ENCODE assay signal across 8 cellular contexts in genomic region chr5:57499262-57500050, GRCh38.
DNase-seq lines count a peak whose midpoint lies in the region; ATAC-seq and TF ChIP-seq lines count a peak whose summit lies in the region.

No MANE protein-coding gene starts in this region.

- ATAC-seq in GM18867 (IDR thresholded peaks at IDR 0.05; ENCODE audit: unreplicated experiment) (peak; percentile 92), HG02970 (IDR thresholded peaks at IDR 0.05; ENCODE audit: low FRiP score, unreplicated experiment) (peak; percentile 87)
- peak; percentile 22 for ATAC-seq in stimulated activated memory B cell treated with anti-CD40 and anti-IgM and Interleukin-4, amounts not matched to agents 10 μg/mL and 1 μg/mL and 100 μg/mL, for 72 hours

- no peaks in the 10 kb centered on the region for H3K36me3 Mint-ChIP-seq in stimulated activated memory B cell treated with anti-CD40 and anti-IgM and Interleukin-4, amounts not matched to agents 10 μg/mL and 1 μg/mL and 100 μg/mL, for 72 hours

- H3K4me3 ChIP-seq in astrocyte of the spinal cord (ENCODE audit: low read depth, low read length), result no peak overlapping the region
- H3K4me3 ChIP-seq in iPS DF 6.9 (ENCODE audit: low read length), result no peak overlapping the region

- H3K4me1 ChIP-seq in iPS DF 6.9 (ENCODE audit: control insufficient read depth, insufficient read depth, low read length), result no peaks in the 10 kb centered on the region

- peak; percentile 74 for TF ChIP-seq CTCF in astrocyte of the spinal cord (IDR thresholded peaks at IDR 0.05; ENCODE audit: low read depth, low read length)

- H3K36me3 ChIP-seq in iPS DF 6.9 (ENCODE audit: control insufficient read depth, insufficient read depth, low read length), result no peaks in the 10 kb centered on the region

- in situ Hi-C loops in astrocyte of the spinal cord (cut with HindIII; ENCODE audit: low sequenced_read_pairs), result loop anchor here (10.0 to 25.0 kb wide), 2 partner anchors 55 to 963 kb away; partner anchors contain the start of gene PLK2

- no CpG with 5 or more reads among the region's 8 CpGs for WGBS in iPS DF 6.9 (ENCODE audit: insufficient coverage, insufficient read length)

- H3K27me3 ChIP-seq in iPS DF 6.9 (ENCODE audit: control insufficient read depth, insufficient read depth, low read length), result no peaks in the 10 kb centered on the region

- H3K4me3 Mint-ChIP-seq in stimulated activated memory B cell treated with anti-CD40 and anti-IgM and Interleukin-4, amounts not matched to agents 10 μg/mL and 1 μg/mL and 100 μg/mL, for 72 hours, result peak overlapping the region; percentile 61

- peaks cover 19% of the 10 kb centered on the region for H3K27me3 Mint-ChIP-seq in stimulated activated memory B cell treated with anti-CD40 and anti-IgM and Interleukin-4, amounts not matched to agents 10 μg/mL and 1 μg/mL and 100 μg/mL, for 72 hours

- H3K9me3 Mint-ChIP-seq in stimulated activated memory B cell treated with anti-CD40 and anti-IgM and Interleukin-4, amounts not matched to agents 10 μg/mL and 1 μg/mL and 100 μg/mL, for 72 hours, result no peaks in the 10 kb centered on the region

- DNase-seq in DMS114 treated with DMSO at 0.1 percent for 48 hours (lab: John Stamatoyannopoulos, UW; ENCODE audit: unreplicated experiment), result peak; percentile 58
- DNase-seq in NCI-H524 (lab: John Stamatoyannopoulos, UW), result peak; percentile 33 to 46
- peak; percentile 72 for DNase-seq in astrocyte of the spinal cord (ENCODE audit: low read depth, low spot score)
- DNase-seq in iPS DF 6.9 (ENCODE audit: low read depth, low spot score), result peak; percentile 54
- no peak for DNase-seq in stimulated activated CD4-positive, alpha-beta T cell treated with anti-CD3 and anti-CD28 coated beads, Interleukin-2, amount 100 ng/mL, for 48 hours

- H3K9me3 ChIP-seq in iPS DF 6.9 (ENCODE audit: control insufficient read depth, insufficient read depth, low read length), result no peaks in the 10 kb centered on the region

- peaks cover 4% of the 10 kb centered on the region for H3K4me1 Mint-ChIP-seq in stimulated activated memory B cell treated with anti-CD40 and anti-IgM and Interleukin-4, amounts not matched to agents 10 μg/mL and 1 μg/mL and 100 μg/mL, for 72 hours

- no peak overlapping the region for H3K27ac Mint-ChIP-seq in stimulated activated memory B cell treated with anti-CD40 and anti-IgM and Interleukin-4, amounts not matched to agents 10 μg/mL and 1 μg/mL and 100 μg/mL, for 72 hours

- H3K27ac ChIP-seq in iPS DF 6.9 (ENCODE audit: low read length), result no peak overlapping the region

Comparison
In these comparisons a context has a peak if more than half of its experiments do, and no peak if none do; other contexts are left out.
1. DNase-seq: peak in DMS114 treated with DMSO at 0.1 percent for 48 hours (single experiment), NCI-H524 (2 of 2), astrocyte of the spinal cord (single experiment) and iPS DF 6.9 (single experiment); none in stimulated activated CD4-positive, alpha-beta T cell treated with anti-CD3 and anti-CD28 coated beads, Interleukin-2, amount 100 ng/mL, for 48 hours (0 of 2).
2. ATAC-seq: peak in every context shown above with its lines; median percentile 92 in GM18867; 87 in HG02970; 22 in stimulated activated memory B cell treated with anti-CD40 and anti-IgM and Interleukin-4, amounts not matched to agents 10 μg/mL and 1 μg/mL and 100 μg/mL, for 72 hours.